ENCODE assay signal across 20 cellular contexts in the genomic region with DNA sequence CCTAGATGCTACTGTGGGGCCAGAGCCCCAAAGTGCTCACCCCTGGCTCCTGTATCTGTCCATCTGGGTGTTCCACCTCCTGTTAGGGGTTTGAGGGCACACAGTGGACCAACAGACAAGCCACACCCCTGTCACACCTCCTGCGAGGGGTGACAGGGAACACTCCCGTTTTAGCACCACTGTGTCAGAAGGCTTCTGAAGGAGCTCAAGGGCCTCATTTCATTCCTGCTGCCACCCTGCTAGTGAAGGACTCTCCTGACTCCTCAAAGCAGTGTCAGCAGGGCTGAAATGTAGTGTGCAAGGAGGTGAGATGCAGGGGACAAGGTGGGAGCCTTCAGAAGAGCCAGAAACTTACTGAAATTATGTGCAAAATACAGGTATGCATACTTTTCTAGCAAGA.
DNase-seq lines count a peak whose midpoint lies in the region; ATAC-seq, FAIRE-seq and TF ChIP-seq lines count a peak whose summit lies in the region.
"Had no signal": no experiment of that assay in that cellular context is flagged by ENCODE, and none has a peak within 500 bp of the region (broad histone marks: within the 10 kb centered on the region; RNA-seq: fewer than 3 reads in every experiment).

No MANE protein-coding gene starts in this region.

- no peak for FAIRE-seq in H1 (lab: Jason Lieb, UNC)
- FAIRE-seq: GM12892, HepG2 had no signal

- 0 out of 2 replicates have a peak overlapping the region, but pooled peaks have one; percentile 53 for H2AK5ac ChIP-seq in H1 (ENCODE audit: low read depth, low read length)

- peaks cover 25% of the 10 kb centered on the region for H3K36me3 Mint-ChIP-seq in activated naive CD8-positive, alpha-beta T cell treated with anti-CD3 and anti-CD28 coated beads, Interleukin-2, amount 50 U/mL, for 24 hours (ENCODE audit: low read depth)

- H4K8ac ChIP-seq in H1 (ENCODE audit: extremely low read depth, insufficient read depth, low read length) = no peak overlapping the region

- no peak for TF ChIP-seq CTCF in H1 (IDR thresholded peaks at IDR 0.05; ENCODE audit: control extremely low read depth in 1 of 3, insufficient read depth in 1 of 3, low read depth in 1 of 3, low read length in 3 of 3)
- no peak for TF ChIP-seq CTCF in heart left ventricle (IDR thresholded peaks at IDR 0.05)
- TF ChIP-seq CTCF in upper lobe of right lung (IDR thresholded peaks at IDR 0.05) = no peak
- no peak for TF ChIP-seq CTCF in RWPE1 (conservative IDR thresholded peaks at IDR 0.05; ENCODE audit: low read depth)

- H4K5ac ChIP-seq in H1 (ENCODE audit: insufficient read length, low read depth, low read length) = no peak overlapping the region

- H2BK15ac ChIP-seq in H1 (ENCODE audit: low read length) = no peak overlapping the region

- no peak for TF ChIP-seq POLR2A in H1 (IDR thresholded peaks at IDR 0.05; ENCODE audit: control extremely low read depth in 1 of 2, low read depth in 2 of 2, low read length in 2 of 2)
- no peak for TF ChIP-seq POLR2A in heart left ventricle (IDR thresholded peaks at IDR 0.05)

- H3K4me1 Mint-ChIP-seq in activated naive CD8-positive, alpha-beta T cell treated with anti-CD3 and anti-CD28 coated beads, Interleukin-2, amount 50 U/mL, for 24 hours = no peaks in the 10 kb centered on the region
- H3K4me1 Mint-ChIP-seq: CD14-positive monocyte; CD4-positive, alpha-beta memory T cell had no signal

- CTCF ChIA-PET in H1 (lab: Charles Lee; ENCODE audit: partially characterized antibody) (no interaction called here), RWPE1 (lab: Yijun Ruan, JAX) (no interaction called here)

- no peak overlapping the region for H2BK20ac ChIP-seq in H1 (ENCODE audit: low read length)

- H3K9me3 ChIP-seq in H1 (ENCODE audit: insufficient read depth in 2 of 2, low read depth in 1 of 2, low read length in 1 of 2) (no peaks in the 10 kb centered on the region), heart left ventricle (no peaks in the 10 kb centered on the region), upper lobe of right lung (no peaks in the 10 kb centered on the region)
- H3K9me3 ChIP-seq: BLaER1 had no signal

- no peaks in the 10 kb centered on the region for H3K23me2 ChIP-seq in H1 (ENCODE audit: low read depth, low read length)

- DNase-seq in H1 (ENCODE audit: low read depth in 1 of 2, low spot score in 2 of 2) (no peak), heart left ventricle (peak in 1 of 5 donors; percentile 49), left ventricle myocardium superior (no peak), upper lobe of right lung (no peak), RWPE1 (ENCODE audit: low spot score) (no peak)
- DNase-seq in activated CD8-positive, alpha-beta memory T cell treated with anti-CD3 and anti-CD28 coated beads for 24 hours = no peak
- no peak for DNase-seq in activated naive CD8-positive, alpha-beta T cell treated with anti-CD3 and anti-CD28 coated beads, Interleukin-2, amount 50 U/mL, for 24 hours
- DNase-seq: 8988T; CD4-positive, alpha-beta memory T cell; DMS153; DMS79; GDM1; H7; HFFc6 had no signal

- peaks cover 4% of the 10 kb centered on the region for H3K9me3 Mint-ChIP-seq in activated naive CD8-positive, alpha-beta T cell treated with anti-CD3 and anti-CD28 coated beads, Interleukin-2, amount 50 U/mL, for 24 hours
- H3K9me3 Mint-ChIP-seq: CD4-positive, alpha-beta memory T cell; GM23338; HFFc6 had no signal

- H3K23ac ChIP-seq in H1 (ENCODE audit: insufficient read length) = no peak overlapping the region

- H3K18ac ChIP-seq in H1 (ENCODE audit: extremely low read depth, low read length) = no peak overlapping the region

- WGBS in H1 (ENCODE audit: extremely low coverage in 1 of 2, insufficient coverage in 1 of 2, insufficient read length in 1 of 2, insufficient replicate concordance in 2 of 2, low coverage in 1 of 2, low lambda C conversion rate in 2 of 2, missing lambda C conversion rate in 1 of 2), 2 experiments = 75% methylated on average over 2 of the region's 2 CpGs; no CpG with 5 or more reads in 1 of the 2 experiments
- WGBS in heart left ventricle, 4 donors = 32 to 73% (median 41%) methylated on average over 2 of the region's 2 CpGs

- no peak overlapping the region for H3K4me3 ChIP-seq in H1 (ENCODE audit: extremely low read depth in 1 of 4, insufficient read depth in 2 of 4, low read depth in 3 of 4, low read length in 4 of 4)
- no peak overlapping the region for H3K4me3 ChIP-seq in heart left ventricle
- H3K4me3 ChIP-seq in upper lobe of right lung = no peak overlapping the region
- H3K4me3 ChIP-seq: BLaER1, GM23338 had no signal

- no peak for TF ChIP-seq RAD21 in H1 (IDR thresholded peaks at IDR 0.05 in 1 of 2, conservative IDR thresholded peaks at IDR 0.05 in 1 of 2; ENCODE audit: low read depth in 2 of 2, low read length in 2 of 2)

- no peak overlapping the region for H3K4me3 Mint-ChIP-seq in activated naive CD8-positive, alpha-beta T cell treated with anti-CD3 and anti-CD28 coated beads, Interleukin-2, amount 50 U/mL, for 24 hours
- H3K4me3 Mint-ChIP-seq: CD14-positive monocyte; CD4-positive, alpha-beta memory T cell; GM23338; HFFc6 had no signal

- TF ChIP-seq EP300 in H1 (IDR thresholded peaks at IDR 0.05; ENCODE audit: borderline replicate concordance in 1 of 2, low read depth in 2 of 2, low read length in 2 of 2) = no peak

- H3K14ac ChIP-seq in H1 (ENCODE audit: insufficient read length) = no peak overlapping the region

- H3K79me1 ChIP-seq in H1 (ENCODE audit: low read depth, low read length) = no peaks in the 10 kb centered on the region

- no peak overlapping the region for H4K91ac ChIP-seq in H1 (replicated peaks; ENCODE audit: insufficient read length, low read length)

- POLR2A ChIA-PET in H1 (lab: Charles Lee; ENCODE audit: partially characterized antibody) (no interaction called here), RWPE1 (lab: Yijun Ruan, JAX; ENCODE audit: low non-redundant PET) (no interaction called here)

- no peak overlapping the region for H2BK5ac ChIP-seq in H1 (ENCODE audit: low read depth, low read length)

- no peak overlapping the region for H2AFZ ChIP-seq in H1 (ENCODE audit: low read length)
- H2AFZ ChIP-seq: GM23338 had no signal

- H3K4ac ChIP-seq in H1 (replicated peaks; ENCODE audit: insufficient read length, low read depth, low read length) = no peak overlapping the region

- peak; percentile 10 to 76 (median 51) for ATAC-seq in heart left ventricle
- ATAC-seq in left ventricle myocardium superior = peak; percentile 66
- ATAC-seq in upper lobe of right lung = peak; percentile 41
- ATAC-seq in activated naive CD8-positive, alpha-beta T cell treated with anti-CD3 and anti-CD28 coated beads, Interleukin-2, amount 50 U/mL, for 24 hours = no peak
- ATAC-seq: GM23338, HCT116, HepG2 had no signal

- H4K20me1 ChIP-seq in H1 (replicated peaks in 1 of 2; ENCODE audit: control insufficient read depth in 1 of 2, insufficient read depth in 2 of 2, low read length in 2 of 2) = no peaks in the 10 kb centered on the region
- H4K20me1 ChIP-seq: BLaER1 had no signal

- H3K27ac ChIP-seq in H1 (ENCODE audit: low read depth, low read length) (no peak overlapping the region), heart left ventricle (peak overlapping the region in 4 of 12 donors; percentile 2 to 66 (median 26)), upper lobe of right lung (no peak overlapping the region), RWPE1 (no peak overlapping the region)
- H3K27ac ChIP-seq: BLaER1 had no signal

- H3K4me2 ChIP-seq in H1 (ENCODE audit: insufficient read depth in 1 of 2, low read depth in 2 of 2, low read length in 2 of 2) = no peak overlapping the region
- H3K4me2 ChIP-seq: BLaER1, GM23338 had no signal

- no peak overlapping the region for H3K56ac ChIP-seq in H1 (replicated peaks; ENCODE audit: insufficient read length, low read depth, low read length)

- H3K4me1 ChIP-seq in H1 (replicated peaks in 1 of 4; ENCODE audit: control insufficient read depth in 3 of 4, insufficient read depth in 4 of 4, low read length in 3 of 4) (no peaks in the 10 kb centered on the region), heart left ventricle (peaks cover 0 to 22% (median 4%) of the 10 kb centered on the region in 12 donors), upper lobe of right lung (no peaks in the 10 kb centered on the region)
- H3K4me1 ChIP-seq: BLaER1 had no signal

- no peak overlapping the region for H3K9ac ChIP-seq in H1 (replicated peaks in 1 of 4; ENCODE audit: extremely low read depth in 1 of 4, low read depth in 3 of 4, low read length in 3 of 4)
- H3K9ac ChIP-seq: BLaER1 had no signal

- no peak overlapping the region for H3K27ac Mint-ChIP-seq in activated naive CD8-positive, alpha-beta T cell treated with anti-CD3 and anti-CD28 coated beads, Interleukin-2, amount 50 U/mL, for 24 hours
- H3K27ac Mint-ChIP-seq: CD14-positive monocyte; CD4-positive, alpha-beta memory T cell; GM23338; HFFc6 had no signal

- H3K36me3 ChIP-seq in H1 (ENCODE audit: control insufficient read depth in 2 of 4, insufficient read depth in 4 of 4, low read length in 3 of 4) = no peaks in the 10 kb centered on the region
- no peaks in the 10 kb centered on the region for H3K36me3 ChIP-seq in heart left ventricle
- H3K36me3 ChIP-seq in upper lobe of right lung = no peaks in the 10 kb centered on the region
- H3K36me3 ChIP-seq: BLaER1 had no signal

- intact Hi-C loops in heart left ventricle (cut with DNase I) = loop anchor here in 2 of 10 donors (5.0 to 10.0 kb wide), 3 partner anchors 66 to 491 kb away; no protein-coding TSS in a partner anchor
- intact Hi-C loops in left ventricle myocardium superior (cut with micrococcal nuclease) = no loop called here
- intact Hi-C loops in upper lobe of right lung (cut with DNase I) = no loop called here

- H3K27me3 ChIP-seq in H1 (replicated peaks in 1 of 4; ENCODE audit: control insufficient read depth in 3 of 4, extremely low read depth in 1 of 4, insufficient read depth in 3 of 4, low read length in 3 of 4) (no peaks in the 10 kb centered on the region), heart left ventricle (no peaks in the 10 kb centered on the region), upper lobe of right lung (no peaks in the 10 kb centered on the region)
- H3K27me3 ChIP-seq: BLaER1 had no signal

- no peaks in the 10 kb centered on the region for H3K27me3 Mint-ChIP-seq in activated naive CD8-positive, alpha-beta T cell treated with anti-CD3 and anti-CD28 coated beads, Interleukin-2, amount 50 U/mL, for 24 hours
- H3K27me3 Mint-ChIP-seq: CD4-positive, alpha-beta memory T cell had no signal

- H2BK12ac ChIP-seq in H1 (ENCODE audit: low read depth, low read length) = no peak overlapping the region

- no peaks in the 10 kb centered on the region for H3K79me2 ChIP-seq in H1 (ENCODE audit: control insufficient read depth in 1 of 2, insufficient read depth in 2 of 2, low read length in 2 of 2)

- H2BK120ac ChIP-seq in H1 (replicated peaks; ENCODE audit: low read depth, low read length) = no peak overlapping the region

TF ChIP-seq in H1, 55 proteins besides CTCF, POLR2A, EP300 and RAD21 (continues in another document):
- no peak for TF ChIP-seq HDAC6 (IDR thresholded peaks at IDR 0.05; ENCODE audit: low read depth, low read length)
- no peak for TF ChIP-seq HDAC2 (IDR thresholded peaks at IDR 0.05; ENCODE audit: borderline replicate concordance in 1 of 2, low read depth in 2 of 2, low read length in 2 of 2)
- TF ChIP-seq JUN (IDR thresholded peaks at IDR 0.05; ENCODE audit: low read depth, low read length) = no peak
- no peak for TF ChIP-seq BRCA1 (IDR thresholded peaks at IDR 0.05; ENCODE audit: low read depth, low read length)
- TF ChIP-seq CHD2 (IDR thresholded peaks at IDR 0.05; ENCODE audit: low read length) = no peak
